Comparison of ENCODE assay signal across 8 cellular contexts in genomic region chr3:66501483-66502266, GRCh38. TPM values are rescaled to one million over a fixed set of nuclear protein-coding genes. Genes with fewer than 3 reads are reported as not detected.
DNase-seq lines count a peak whose midpoint lies in the region; ATAC-seq and TF ChIP-seq lines count a peak whose summit lies in the region.

No MANE protein-coding gene starts in this region.

- intact Hi-C loops in tibial artery (cut with DNase I; ENCODE audit: low total_unique reads): loop anchor here (5.0 to 10.0 kb wide), 4 partner anchors 53 to 313 kb away; no protein-coding TSS in a partner anchor

- no peak for TF ChIP-seq RAD21 in liver (IDR thresholded peaks at IDR 0.05)

- H3K9me3 ChIP-seq in liver (ENCODE audit: control insufficient read depth in 4 of 4, low read length in 3 of 4) (no peaks in the 10 kb centered on the region), tibial artery (no peaks in the 10 kb centered on the region)

- H3K36me3 ChIP-seq in liver (ENCODE audit: control insufficient read depth in 4 of 4, insufficient read depth in 3 of 4, low read depth in 1 of 4, low read length in 3 of 4) (no peaks in the 10 kb centered on the region), tibial artery (no peaks in the 10 kb centered on the region)

- H3K9me3 Mint-ChIP-seq in activated T-cell treated with anti-CD3 and anti-CD28 coated beads, Interleukin-2, amount 50 U/mL, for 24 hours: no peaks in the 10 kb centered on the region

- H3K4me1 ChIP-seq in liver (ENCODE audit: control insufficient read depth in 4 of 4, insufficient read depth in 4 of 4, low read length in 3 of 4): peaks cover 0 to 47% (median 30%) of the 10 kb centered on the region in 4 donors
- peaks cover 0 to 26% (median 14%) of the 10 kb centered on the region in 4 donors for H3K4me1 ChIP-seq in tibial artery

- H3K4me3 ChIP-seq in astrocyte of the spinal cord (ENCODE audit: low read depth, low read length): peak overlapping the region; percentile 48
- H3K4me3 ChIP-seq in liver (ENCODE audit: low read depth in 1 of 3, low read length in 3 of 3): peak overlapping the region; percentile 27 to 74 (median 45)
- peak overlapping the region; percentile 77 to 96 for H3K4me3 ChIP-seq in tibial artery

- H3K36me3 Mint-ChIP-seq in activated T-cell treated with anti-CD3 and anti-CD28 coated beads, Interleukin-2, amount 50 U/mL, for 24 hours (ENCODE audit: low read depth): peaks cover 6% of the 10 kb centered on the region

- H3K27me3 Mint-ChIP-seq in activated T-cell treated with anti-CD3 and anti-CD28 coated beads, Interleukin-2, amount 50 U/mL, for 24 hours: peaks cover 3% of the 10 kb centered on the region

- H3K4me1 Mint-ChIP-seq in activated T-cell treated with anti-CD3 and anti-CD28 coated beads, Interleukin-2, amount 50 U/mL, for 24 hours (ENCODE audit: low read depth): peaks cover 52% of the 10 kb centered on the region

- WGBS in liver: 31% methylated on average over 20 of the region's 20 CpGs

- TF ChIP-seq CTCF in astrocyte of the spinal cord (IDR thresholded peaks at IDR 0.05; ENCODE audit: low read depth, low read length) (peak; percentile 43), liver (IDR thresholded peaks at IDR 0.05; ENCODE audit: low read depth, low read length, missing input control) (no peak), tibial artery (IDR thresholded peaks at IDR 0.05) (no peak)

- H3K4me3 Mint-ChIP-seq in activated T-cell treated with anti-CD3 and anti-CD28 coated beads, Interleukin-2, amount 50 U/mL, for 24 hours: peak overlapping the region; percentile 74

- H3K27me3 ChIP-seq in liver (ENCODE audit: control insufficient read depth in 4 of 4, insufficient read depth in 4 of 4, low read length in 3 of 4) (no peaks in the 10 kb centered on the region), tibial artery (no peaks in the 10 kb centered on the region)

- no peak for ATAC-seq in GM18870 (IDR thresholded peaks at IDR 0.05; ENCODE audit: unreplicated experiment)
- no peak for ATAC-seq in HG03460 (IDR thresholded peaks at IDR 0.05; ENCODE audit: unreplicated experiment)

- peak overlapping the region in 1 of 2 donors; percentile 9 for H3K27ac ChIP-seq in liver (ENCODE audit: low read depth in 1 of 2, low read length in 2 of 2)
- H3K27ac ChIP-seq in tibial artery: peak overlapping the region; percentile 61 to 99

- DNase-seq in activated T-cell treated with anti-CD3 and anti-CD28 coated beads, Interleukin-2, amount 50 U/mL, for 24 hours: no peak
- DNase-seq in activated T-cell treated with anti-CD3 and anti-CD28 coated beads for 4 hours (no peak), astrocyte of the spinal cord (ENCODE audit: low read depth, low spot score) (no peak), tibial artery (no peak)
- no peak for DNase-seq in stimulated activated naive CD4-positive, alpha-beta T cell (lab: John Stamatoyannopoulos, UW)

- in situ Hi-C loops in astrocyte of the spinal cord (cut with HindIII; ENCODE audit: low sequenced_read_pairs): no loop called here

- peak overlapping the region; percentile 36 for H3K27ac Mint-ChIP-seq in activated T-cell treated with anti-CD3 and anti-CD28 coated beads, Interleukin-2, amount 50 U/mL, for 24 hours

- no peak overlapping the region for H3K9ac ChIP-seq in liver (ENCODE audit: low read depth in 1 of 2, low read length in 2 of 2)

TF ChIP-seq in liver, 16 proteins besides CTCF, POLR2A, EP300 and RAD21:
- TF ChIP-seq YY1 (IDR thresholded peaks at IDR 0.05): no peak
- TF ChIP-seq RXRA (IDR thresholded peaks at IDR 0.05): peak in 1 of 2 donors; percentile 19

RNA-seq across cellular contexts. Expression of gene LRIG1, which starts 0.9 kb away (rescaled TPM):
- total RNA-seq in liver: 10 to 100 TPM; 13.7 to 48.9 TPM
- polyA plus RNA-seq in liver: 10 to 100 TPM in 1 of 2 donors, 1 to 10 TPM in 1; 9.4 to 12.0 TPM
